In genomic region chr19:45981350-45981749, GRCh38 we compare ENCODE assay signal across 19 cellular contexts. TPM values are rescaled to one million over a fixed set of nuclear protein-coding genes. Genes with fewer than 3 reads are reported as not detected.
"Had no signal": no experiment of that assay in that cellular context is flagged by ENCODE, and none has a peak within 500 bp of the region (broad histone marks: within the 10 kb centered on the region; RNA-seq: fewer than 3 reads in every experiment).

No MANE protein-coding gene starts in this region.

- FAIRE-seq: kidney had no signal

- H3K9me3 ChIP-seq: heart right ventricle, left ventricle myocardium inferior had no signal

- H3K4me3 ChIP-seq: heart right ventricle, left ventricle myocardium inferior, skin epidermis had no signal

- DNase-seq: activated CD4-positive, alpha-beta T cell treated with anti-CD3 and anti-CD28 coated beads for 4 hours; activated CD8-positive, alpha-beta memory T cell treated with anti-CD3 and anti-CD28 coated beads, Interleukin-2, amount 50 U/mL, for 48 hours; activated CD8-positive, alpha-beta T cell treated with anti-CD3 and anti-CD28 coated beads, Interleukin-2, amount 10 ng/mL, durations not matched to agents 7 days and 5 days; activated naive CD4-positive, alpha-beta T cell treated with anti-CD3 and anti-CD28 coated beads for 36 hours; cerebellar nuclear complex; foreskin keratinocyte; heart right ventricle; kidney; left ventricle myocardium inferior; posterior cingulate gyrus; T-cell; T1000 had no signal

- H3K4me1 ChIP-seq: foreskin keratinocyte, heart right ventricle, left ventricle myocardium inferior had no signal

- H3K36me3 ChIP-seq: heart right ventricle, left ventricle myocardium inferior had no signal

- H3K27ac ChIP-seq: foreskin keratinocyte, heart right ventricle, left ventricle myocardium inferior, skin epidermis, VCaP had no signal

RNA-seq across cellular contexts. Expression of gene NOVA2, which starts 7.7 kb away (rescaled TPM):
- total RNA-seq: activated CD8-positive, alpha-beta T cell treated with anti-CD3 and anti-CD28 coated beads, Interleukin-2, amount 10 ng/mL, durations not matched to agents 7 days and 5 days; activated naive CD4-positive, alpha-beta T cell treated with anti-CD3 and anti-CD28 coated beads for 36 hours; activated T-helper 1 cell treated with anti-CD3 and anti-CD28 coated beads, Interleukin-12 subunit alpha, Interleukin-12 subunit beta, Interleukin-2, Interleukin-4 antibody, amounts not matched to agents 30 ng/mL and 10 ng/mL and 1 ng/mL, durations not matched to agents 14 hours and 24 hours and 36 hours; foreskin keratinocyte had no signal

RNA-seq across cellular contexts. Expression of gene PGLYRP1, which starts 41.5 kb away (rescaled TPM):
- total RNA-seq: activated CD8-positive, alpha-beta T cell treated with anti-CD3 and anti-CD28 coated beads, Interleukin-2, amount 10 ng/mL, durations not matched to agents 7 days and 5 days; activated naive CD4-positive, alpha-beta T cell treated with anti-CD3 and anti-CD28 coated beads for 36 hours; activated T-helper 1 cell treated with anti-CD3 and anti-CD28 coated beads, Interleukin-12 subunit alpha, Interleukin-12 subunit beta, Interleukin-2, Interleukin-4 antibody, amounts not matched to agents 30 ng/mL and 10 ng/mL and 1 ng/mL, durations not matched to agents 14 hours and 24 hours and 36 hours; dermis microvascular lymphatic vessel endothelial cell; foreskin keratinocyte; kidney; left ventricle myocardium inferior; neural crest cell; T-cell; urinary bladder had no signal
- polyA plus RNA-seq: esophagus, foreskin keratinocyte had no signal

RNA-seq across cellular contexts. Expression of gene IGFL4, which starts 59.5 kb away (rescaled TPM):
- total RNA-seq: activated CD8-positive, alpha-beta T cell treated with anti-CD3 and anti-CD28 coated beads, Interleukin-2, amount 10 ng/mL, durations not matched to agents 7 days and 5 days; activated naive CD4-positive, alpha-beta T cell treated with anti-CD3 and anti-CD28 coated beads for 36 hours; activated T-helper 1 cell treated with anti-CD3 and anti-CD28 coated beads, Interleukin-12 subunit alpha, Interleukin-12 subunit beta, Interleukin-2, Interleukin-4 antibody, amounts not matched to agents 30 ng/mL and 10 ng/mL and 1 ng/mL, durations not matched to agents 14 hours and 24 hours and 36 hours; dermis microvascular lymphatic vessel endothelial cell; foreskin keratinocyte; heart right ventricle; kidney; left ventricle myocardium inferior; T-cell had no signal
- polyA plus RNA-seq: foreskin keratinocyte, heart right ventricle, urinary bladder had no signal
